ENCODE assay signal across 1 cellular context in the genomic region with DNA sequence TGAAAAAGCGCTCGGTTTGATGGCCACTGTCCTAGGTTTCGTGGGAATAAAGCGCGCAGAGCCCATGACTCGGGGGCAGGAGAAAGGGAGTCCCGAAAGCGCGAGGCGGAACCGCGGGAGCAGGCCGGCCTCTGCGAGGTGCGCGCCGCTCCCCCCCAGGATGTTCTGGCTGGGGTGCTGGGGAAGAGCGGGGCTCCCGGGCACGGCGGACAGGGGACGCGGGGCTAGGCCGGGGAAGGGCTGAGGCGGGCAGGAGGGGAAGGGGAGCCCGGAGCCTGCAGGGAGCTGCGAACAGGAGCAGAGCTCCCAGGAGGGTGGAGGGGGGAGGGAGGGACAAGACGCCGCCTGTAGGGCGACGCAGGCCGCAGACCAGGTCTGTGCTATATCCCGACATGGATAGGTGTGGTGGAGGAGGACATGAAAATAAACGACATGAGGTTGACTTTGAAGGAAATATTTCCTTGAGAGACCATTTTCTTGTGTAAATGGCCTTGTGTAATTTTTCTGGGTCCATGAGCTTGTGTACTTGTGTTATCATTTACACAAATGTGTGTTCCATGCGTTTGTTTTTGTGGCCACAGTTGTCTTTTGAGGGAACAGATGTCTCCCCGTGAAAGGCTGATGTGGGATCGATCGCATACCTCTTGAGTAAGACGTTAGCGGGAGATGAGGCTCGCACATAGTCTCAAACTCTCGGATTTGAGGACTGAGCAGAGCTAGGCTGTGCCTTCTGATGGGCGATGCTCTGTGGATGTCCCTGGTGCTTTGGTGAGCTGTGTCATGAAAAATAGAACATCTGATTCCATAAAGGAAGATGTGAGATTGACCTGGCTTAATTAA.
TF ChIP-seq lines count a peak whose summit lies in the region.

No MANE protein-coding gene starts in this region.

TF ChIP-seq in WTC11, 78 proteins besides CTCF, POLR2A, EP300 and RAD21 (continued from another document):
- TF ChIP-seq, protein P1, sequence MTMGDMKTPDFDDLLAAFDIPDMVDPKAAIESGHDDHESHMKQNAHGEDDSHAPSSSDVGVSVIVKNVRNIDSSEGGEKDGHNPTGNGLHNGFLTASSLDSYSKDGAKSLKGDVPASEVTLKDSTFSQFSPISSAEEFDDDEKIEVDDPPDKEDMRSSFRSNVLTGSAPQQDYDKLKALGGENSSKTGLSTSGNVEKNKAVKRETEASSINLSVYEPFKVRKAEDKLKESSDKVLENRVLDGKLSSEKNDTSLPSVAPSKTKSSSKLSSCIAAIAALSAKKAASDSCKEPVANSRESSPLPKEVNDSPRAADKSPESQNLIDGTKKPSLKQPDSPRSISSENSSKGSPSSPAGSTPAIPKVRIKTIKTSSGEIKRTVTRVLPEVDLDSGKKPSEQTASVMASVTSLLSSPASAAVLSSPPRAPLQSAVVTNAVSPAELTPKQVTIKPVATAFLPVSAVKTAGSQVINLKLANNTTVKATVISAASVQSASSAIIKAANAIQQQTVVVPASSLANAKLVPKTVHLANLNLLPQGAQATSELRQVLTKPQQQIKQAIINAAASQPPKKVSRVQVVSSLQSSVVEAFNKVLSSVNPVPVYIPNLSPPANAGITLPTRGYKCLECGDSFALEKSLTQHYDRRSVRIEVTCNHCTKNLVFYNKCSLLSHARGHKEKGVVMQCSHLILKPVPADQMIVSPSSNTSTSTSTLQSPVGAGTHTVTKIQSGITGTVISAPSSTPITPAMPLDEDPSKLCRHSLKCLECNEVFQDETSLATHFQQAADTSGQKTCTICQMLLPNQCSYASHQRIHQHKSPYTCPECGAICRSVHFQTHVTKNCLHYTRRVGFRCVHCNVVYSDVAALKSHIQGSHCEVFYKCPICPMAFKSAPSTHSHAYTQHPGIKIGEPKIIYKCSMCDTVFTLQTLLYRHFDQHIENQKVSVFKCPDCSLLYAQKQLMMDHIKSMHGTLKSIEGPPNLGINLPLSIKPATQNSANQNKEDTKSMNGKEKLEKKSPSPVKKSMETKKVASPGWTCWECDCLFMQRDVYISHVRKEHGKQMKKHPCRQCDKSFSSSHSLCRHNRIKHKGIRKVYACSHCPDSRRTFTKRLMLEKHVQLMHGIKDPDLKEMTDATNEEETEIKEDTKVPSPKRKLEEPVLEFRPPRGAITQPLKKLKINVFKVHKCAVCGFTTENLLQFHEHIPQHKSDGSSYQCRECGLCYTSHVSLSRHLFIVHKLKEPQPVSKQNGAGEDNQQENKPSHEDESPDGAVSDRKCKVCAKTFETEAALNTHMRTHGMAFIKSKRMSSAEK (CRISPR knock-in tag; IDR thresholded peaks at IDR 0.05; ENCODE audit: borderline replicate concordance) = no peak
- TF ChIP-seq KAT7 (CRISPR knock-in tag; IDR thresholded peaks at IDR 0.05; ENCODE audit: borderline replicate concordance) (no peak), TP53 (CRISPR knock-in tag; IDR thresholded peaks at IDR 0.05) (no peak)
